Comparison of ENCODE assay signal across 10 cellular contexts in genomic region chr22:17501679-17502285, GRCh38.
DNase-seq lines count a peak whose midpoint lies in the region; ATAC-seq and TF ChIP-seq lines count a peak whose summit lies in the region.
"Had no signal": no experiment of that assay in that cellular context is flagged by ENCODE, and none has a peak within 500 bp of the region (broad histone marks: within the 10 kb centered on the region; RNA-seq: fewer than 3 reads in every experiment).

No MANE protein-coding gene starts in this region.

- DNase-seq in Ammon's horn (ENCODE audit: low spot score): peak; percentile 84
- peak; percentile 29 for DNase-seq in GM06990 (ENCODE audit: extremely low read depth, insufficient read length)
- peak; percentile 66 for DNase-seq in NCI-H1105 treated with DMSO at 0.1 percent for 48 hours (lab: John Stamatoyannopoulos, UW)
- DNase-seq in SK-N-DZ (ENCODE audit: low spot score): peak; percentile 69
- peak; percentile 74 for DNase-seq in epithelial cell of esophagus (ENCODE audit: low read depth)
- peak; percentile 38 for DNase-seq in middle frontal gyrus (ENCODE audit: extremely low spot score, low spot score)
- no peak for DNase-seq in cortex of kidney (lab: John Stamatoyannopoulos, UW)

- TF ChIP-seq CTCF in GM06990 (IDR thresholded peaks at IDR 0.05; ENCODE audit: insufficient read depth, low read length, poor library complexity, severe bottlenecking) (peak; percentile 59), epithelial cell of esophagus (IDR thresholded peaks at IDR 0.05; ENCODE audit: insufficient read depth, low read depth, low read length, missing control alignments) (peak; percentile 61)

- H3K27me3 ChIP-seq in GM06990 (replicated peaks; ENCODE audit: control insufficient read depth, insufficient read depth, low read length): no peaks in the 10 kb centered on the region

- H3K36me3 ChIP-seq in GM06990 (ENCODE audit: control insufficient read depth, insufficient read depth, low read length): no peaks in the 10 kb centered on the region
- H3K36me3 ChIP-seq: SJSA1 had no signal

- no peak for ATAC-seq in GM21423 (IDR thresholded peaks at IDR 0.05; ENCODE audit: unreplicated experiment)

- no peak overlapping the region for H3K4me3 ChIP-seq in GM06990 (replicated peaks; ENCODE audit: low read depth, low read length)
- H3K4me3 ChIP-seq in epithelial cell of esophagus (ENCODE audit: low read length): no peak overlapping the region
- H3K4me3 ChIP-seq: SJSA1, skin epidermis had no signal
